18 cellular contexts compared by ENCODE assay signal in genomic region chr2:177893880-177894279, GRCh38.
DNase-seq lines count a peak whose midpoint lies in the region; ATAC-seq and TF ChIP-seq lines count a peak whose summit lies in the region.
"Had no signal": no experiment of that assay in that cellular context is flagged by ENCODE, and none has a peak within 500 bp of the region (broad histone marks: within the 10 kb centered on the region; RNA-seq: fewer than 3 reads in every experiment).

No MANE protein-coding gene starts in this region.

- no peak overlapping the region for H3K4me3 ChIP-seq in mesendoderm (ENCODE audit: low read length)
- no peak overlapping the region for H3K4me3 ChIP-seq in PC-3 (ENCODE audit: low read length)
- no peak overlapping the region for H3K4me3 ChIP-seq in GM23248
- H3K4me3 ChIP-seq: BLaER1 treated with 17β-estradiol and CSF1 and Interleukin-3, amounts not matched to agents 10 nM and 100 nM; HAP-1 had no signal

- H3K27me3 ChIP-seq in mesendoderm (ENCODE audit: insufficient read depth, low read length, poor library complexity) (no peaks in the 10 kb centered on the region), PC-3 (ENCODE audit: low read length) (peaks cover 7% of the 10 kb centered on the region; the same call in 1 of the 2 replicates), GM23248 (replicated peaks; ENCODE audit: insufficient read depth) (no peaks in the 10 kb centered on the region)
- H3K27me3 ChIP-seq: BLaER1 treated with 17β-estradiol and CSF1 and Interleukin-3, amounts not matched to agents 10 nM and 100 nM had no signal

- H2AK5ac ChIP-seq in mesendoderm (ENCODE audit: low read length), result no peak overlapping the region

- no peaks in the 10 kb centered on the region for H4K20me1 ChIP-seq in PC-3 (ENCODE audit: low read length)
- H4K20me1 ChIP-seq in GM23248 (ENCODE audit: insufficient read depth), result no peaks in the 10 kb centered on the region
- H4K20me1 ChIP-seq: BLaER1 treated with 17β-estradiol and CSF1 and Interleukin-3, amounts not matched to agents 10 nM and 100 nM had no signal

- H3K56ac ChIP-seq in mesendoderm (ENCODE audit: low read length), result no peak overlapping the region

- H3K9ac ChIP-seq in mesendoderm (ENCODE audit: low read length) (no peak overlapping the region), PC-3 (ENCODE audit: low read length) (no peak overlapping the region), GM23248 (no peak overlapping the region)
- H3K9ac ChIP-seq: BLaER1 treated with 17β-estradiol and CSF1 and Interleukin-3, amounts not matched to agents 10 nM and 100 nM had no signal

- H2BK15ac ChIP-seq in mesendoderm (replicated peaks; ENCODE audit: low read depth), result no peak overlapping the region

- H2AFZ ChIP-seq in PC-3 (ENCODE audit: low read length) (no peak overlapping the region), GM23248 (no peak overlapping the region)

- POLR2A ChIA-PET in PC-3 (lab: Charles Lee; ENCODE audit: unreplicated experiment), result no interaction called here

- in situ Hi-C loops in KBM-7 (cut with MboI; ENCODE audit: low pct_unique_long_range_greater_than_20kb, low sequenced_read_pairs), result no loop called here
- in situ Hi-C loops in GM23248 (cut with MboI), result no loop called here

- H3K27ac ChIP-seq in mesendoderm (ENCODE audit: low read depth, low read length), result no peak overlapping the region
- H3K27ac ChIP-seq in PC-3 (ENCODE audit: low read length), result no peak overlapping the region
- H3K27ac ChIP-seq in GM23248, result no peak overlapping the region
- H3K27ac ChIP-seq: BLaER1 treated with 17β-estradiol and CSF1 and Interleukin-3, amounts not matched to agents 10 nM and 100 nM; HL-60 had no signal

- no peaks in the 10 kb centered on the region for H3K79me1 ChIP-seq in mesendoderm (ENCODE audit: low read length)

- intact Hi-C loops in PC-3 (cut with micrococcal nuclease), result no loop called here

- H2BK120ac ChIP-seq in mesendoderm (ENCODE audit: low read depth, low read length), result peak overlapping the region; percentile 73

- H3K79me2 ChIP-seq in mesendoderm (ENCODE audit: control insufficient read depth, insufficient read depth, low read length) (no peaks in the 10 kb centered on the region), PC-3 (ENCODE audit: low read length) (no peaks in the 10 kb centered on the region), GM23248 (ENCODE audit: insufficient read depth) (no peaks in the 10 kb centered on the region)

- no peak overlapping the region for H3K4me2 ChIP-seq in mesendoderm (ENCODE audit: low read length)
- H3K4me2 ChIP-seq in PC-3 (ENCODE audit: low read length), result no peak overlapping the region
- H3K4me2 ChIP-seq in GM23248 (ENCODE audit: unreplicated experiment), result no peak overlapping the region
- H3K4me2 ChIP-seq: BLaER1 treated with 17β-estradiol and CSF1 and Interleukin-3, amounts not matched to agents 10 nM and 100 nM had no signal

- no peaks in the 10 kb centered on the region for H3K9me2 ChIP-seq in PC-3 (replicated peaks; ENCODE audit: low read length)
- H3K9me2 ChIP-seq in GM23248 (ENCODE audit: insufficient read depth), result no peaks in the 10 kb centered on the region; the same call in 1 of the 2 replicates

- H3K4ac ChIP-seq in mesendoderm (ENCODE audit: low read depth, low read length), result no peak overlapping the region

- CTCF ChIA-PET in PC-3 (lab: Charles Lee), result no interaction called here

- no peak overlapping the region for H2BK5ac ChIP-seq in mesendoderm (ENCODE audit: low read length)

- peak overlapping the region; percentile 87 for H3K18ac ChIP-seq in mesendoderm (ENCODE audit: low read length)

- no TSS peak for BruUV-seq in PC-3 (replicated peaks; lab: Mats Ljungman, UMichigan)

- H3K9me3 ChIP-seq in PC-3 (ENCODE audit: low read length), result no peaks in the 10 kb centered on the region
- H3K9me3 ChIP-seq in GM23248 (ENCODE audit: low read depth), result no peaks in the 10 kb centered on the region
- H3K9me3 ChIP-seq: BLaER1 treated with 17β-estradiol and CSF1 and Interleukin-3, amounts not matched to agents 10 nM and 100 nM; HAP-1 had no signal

- H4K8ac ChIP-seq in mesendoderm (ENCODE audit: low read depth, low read length), result no peak overlapping the region

- H3K4me1 ChIP-seq in mesendoderm (ENCODE audit: control insufficient read depth, low read depth, low read length), result peaks cover 5% of the 10 kb centered on the region
- no peaks in the 10 kb centered on the region for H3K4me1 ChIP-seq in PC-3 (ENCODE audit: insufficient read depth, low read length)
- no peaks in the 10 kb centered on the region for H3K4me1 ChIP-seq in GM23248 (ENCODE audit: insufficient read depth)
- H3K4me1 ChIP-seq: BLaER1 treated with 17β-estradiol and CSF1 and Interleukin-3, amounts not matched to agents 10 nM and 100 nM; HAP-1 had no signal

- no peaks in the 10 kb centered on the region for H3K36me3 ChIP-seq in mesendoderm (ENCODE audit: control insufficient read depth, insufficient read depth, low read length)
- H3K36me3 ChIP-seq in PC-3 (ENCODE audit: low read depth, low read length), result no peaks in the 10 kb centered on the region
- H3K36me3 ChIP-seq in GM23248 (ENCODE audit: low read depth), result no peaks in the 10 kb centered on the region
- H3K36me3 ChIP-seq: BLaER1 treated with 17β-estradiol and CSF1 and Interleukin-3, amounts not matched to agents 10 nM and 100 nM; HAP-1 had no signal

- no peak for ATAC-seq in PC-3

- DNase-seq in CMK (ENCODE audit: low read depth), result peak; percentile 62
- peak; percentile 34 for DNase-seq in KBM-7
- DNase-seq in amniotic epithelial cell (ENCODE audit: low read depth), result peak; percentile 23
- no peak for DNase-seq in mesendoderm
- DNase-seq in iPS-NIHi11 (ENCODE audit: low spot score), result no peak
- DNase-seq in PC-3, result no peak
- DNase-seq in GM23248, result no peak
- DNase-seq: 8988T; ACHN; Calu3; CD4-positive, CD25-positive, alpha-beta regulatory T cell; DMS 273 treated with DMSO at 0.1 percent for 48 hours; DMS79; GDM1; HFFc6 had no signal

- no peak for TF ChIP-seq CTCF in PC-3 (conservative IDR thresholded peaks at IDR 0.05; ENCODE audit: low read depth, low read length)

- H3F3A ChIP-seq in PC-3 (ENCODE audit: low read length, unreplicated experiment), result no peaks in the 10 kb centered on the region
- no peaks in the 10 kb centered on the region for H3F3A ChIP-seq in GM23248 (ENCODE audit: insufficient read depth)

- H4K5ac ChIP-seq in mesendoderm (ENCODE audit: low read length), result no peak overlapping the region

- no peak overlapping the region for H3K23ac ChIP-seq in mesendoderm (ENCODE audit: low read length)

Comparison
In these comparisons a context has a peak if more than half of its experiments do, and no peak if none do; other contexts are left out.
1. DNase-seq: peak in CMK (single experiment), KBM-7 (single experiment) and amniotic epithelial cell (single experiment); none in mesendoderm (single experiment), iPS-NIHi11 (single experiment), PC-3 (single experiment) and GM23248 (single experiment).